23 cellular contexts compared by ENCODE assay signal in the genomic region with DNA sequence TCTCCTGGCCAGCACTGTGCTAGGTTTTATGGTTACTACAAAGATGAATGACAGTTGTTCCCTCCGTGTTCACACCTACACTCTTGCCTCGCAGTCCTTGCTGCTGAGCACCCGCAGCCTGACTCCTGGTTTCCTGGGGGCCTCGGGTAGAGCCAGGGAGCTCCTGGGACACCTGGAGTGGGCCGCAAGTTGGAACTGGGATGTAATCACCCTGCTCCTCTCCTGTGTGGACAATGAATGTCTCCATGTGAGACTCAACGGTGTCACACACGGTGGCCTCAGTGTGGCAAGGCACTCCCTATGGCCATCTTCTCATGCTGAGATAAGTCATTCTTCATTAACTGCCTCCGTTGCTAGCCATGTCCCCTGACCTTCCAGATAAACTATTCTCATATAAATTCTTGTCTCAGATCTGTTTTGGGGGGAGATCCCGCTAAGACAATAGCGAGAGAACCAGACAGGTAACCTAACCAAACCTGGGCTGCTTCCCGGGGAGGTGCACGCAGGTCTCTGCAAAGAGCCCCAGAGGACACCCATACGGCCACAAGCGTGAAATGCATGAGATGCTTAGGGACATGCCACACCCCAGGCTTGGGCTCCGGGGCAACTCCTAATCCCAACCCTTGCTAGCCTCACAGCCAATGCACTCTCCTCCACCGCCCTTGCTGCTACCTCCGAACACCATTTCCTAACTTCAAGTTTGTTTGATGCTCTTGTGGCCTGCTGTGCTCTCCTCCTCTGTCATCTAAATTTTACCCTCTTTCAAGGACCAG.
A peak's percentile ranks its signal among the peaks of the same experiment; 100 is the strongest.
DNase-seq lines count a peak whose midpoint lies in the region; ATAC-seq, FAIRE-seq and TF ChIP-seq lines count a peak whose summit lies in the region.
"Had no signal": no experiment of that assay in that cellular context is flagged by ENCODE, and none has a peak within 500 bp of the region (broad histone marks: within the 10 kb centered on the region; RNA-seq: fewer than 3 reads in every experiment).

No MANE protein-coding gene starts in this region.

- 86% methylated on average over 17 of the region's 17 CpGs; no CpG with 5 or more reads in 1 of the 2 experiments for WGBS in H1 (ENCODE audit: extremely low coverage in 1 of 2, insufficient coverage in 1 of 2, insufficient read length in 1 of 2, insufficient replicate concordance in 2 of 2, low coverage in 1 of 2, low lambda C conversion rate in 2 of 2, missing lambda C conversion rate in 1 of 2), 2 experiments

- no peak overlapping the region for H2BK20ac ChIP-seq in H1 (ENCODE audit: low read length)

- FAIRE-seq in H1 (lab: Jason Lieb, UNC): no peak
- FAIRE-seq: GM12878 had no signal

- no peak overlapping the region for H3K18ac ChIP-seq in H1 (ENCODE audit: extremely low read depth, low read length)

- BruUV-seq in PC-9 (replicated peaks; lab: Mats Ljungman, UMichigan): no TSS peak

- no peaks in the 10 kb centered on the region for H3K36me3 Mint-ChIP-seq in activated CD4-positive, alpha-beta T cell treated with anti-CD3 and anti-CD28 coated beads, Interleukin-2, amount 10 ng/mL, durations not matched to agents 24 days and 14 days (ENCODE audit: low read depth)
- no peaks in the 10 kb centered on the region for H3K36me3 Mint-ChIP-seq in stimulated activated memory B cell treated with anti-CD40 and anti-IgM and Interleukin-4, amounts not matched to agents 10 μg/mL and 1 μg/mL and 100 μg/mL, for 72 hours
- H3K36me3 Mint-ChIP-seq: CD4-positive, CD25-positive, alpha-beta regulatory T cell had no signal

- H3K9me2 ChIP-seq in PC-9 (ENCODE audit: insufficient read depth): no peaks in the 10 kb centered on the region

- no peak overlapping the region for H2BK12ac ChIP-seq in H1 (ENCODE audit: low read depth, low read length)

- no peak for TF ChIP-seq POLR2A in H1 (IDR thresholded peaks at IDR 0.05; ENCODE audit: control extremely low read depth in 1 of 2, low read depth in 2 of 2, low read length in 2 of 2)

- H3F3A ChIP-seq in PC-9 (ENCODE audit: insufficient read depth, low read depth): peaks cover 69% of the 10 kb centered on the region

- no peaks in the 10 kb centered on the region for H3K79me1 ChIP-seq in H1 (ENCODE audit: low read depth, low read length)

- H3K27me3 ChIP-seq in PC-9 (ENCODE audit: insufficient read depth, low read depth) (no peaks in the 10 kb centered on the region), H1 (replicated peaks in 1 of 4; ENCODE audit: control insufficient read depth in 3 of 4, extremely low read depth in 1 of 4, insufficient read depth in 3 of 4, low read length in 3 of 4) (no peaks in the 10 kb centered on the region; a peak in 1 of 7 replicates)

- no peak for TF ChIP-seq RAD21 in H1 (IDR thresholded peaks at IDR 0.05 in 1 of 2, conservative IDR thresholded peaks at IDR 0.05 in 1 of 2; ENCODE audit: low read depth in 2 of 2, low read length in 2 of 2)

- no peak overlapping the region for H2BK120ac ChIP-seq in H1 (replicated peaks; ENCODE audit: low read depth, low read length)

- no peak for TF ChIP-seq EP300 in H1 (IDR thresholded peaks at IDR 0.05; ENCODE audit: borderline replicate concordance in 1 of 2, low read depth in 2 of 2, low read length in 2 of 2)

- peak; percentile 21 for ATAC-seq in stimulated activated memory B cell treated with anti-CD40 and anti-IgM and Interleukin-4, amounts not matched to agents 10 μg/mL and 1 μg/mL and 100 μg/mL, for 72 hours
- no peak for ATAC-seq in GM19467 (IDR thresholded peaks at IDR 0.05; ENCODE audit: unreplicated experiment)
- no peak for ATAC-seq in HG03439 (IDR thresholded peaks at IDR 0.05; ENCODE audit: unreplicated experiment)
- ATAC-seq: GM12878 had no signal

- no peak overlapping the region for H3K9ac ChIP-seq in H1 (replicated peaks in 1 of 4; ENCODE audit: extremely low read depth in 1 of 4, low read depth in 3 of 4, low read length in 3 of 4)
- H3K9ac ChIP-seq: GM23248 had no signal

- H3K14ac ChIP-seq in H1 (ENCODE audit: insufficient read length): no peak overlapping the region

- no peak overlapping the region for H4K5ac ChIP-seq in H1 (ENCODE audit: insufficient read length, low read depth, low read length)

- intact Hi-C loops in activated CD4-positive, alpha-beta T cell treated with anti-CD3 and anti-CD28 coated beads, Interleukin-2, amount 10 ng/mL, durations not matched to agents 24 days and 14 days (cut with micrococcal nuclease): no loop called here
- intact Hi-C loops in PC-9 (cut with micrococcal nuclease; ENCODE audit: unreplicated experiment): loop anchor here (1.0 to 5.0 kb wide), 4 partner anchors 86 to 601 kb away; no protein-coding TSS in a partner anchor

- H3K56ac ChIP-seq in H1 (replicated peaks; ENCODE audit: insufficient read length, low read depth, low read length): no peak overlapping the region

- no peak overlapping the region for H3K4ac ChIP-seq in H1 (replicated peaks; ENCODE audit: insufficient read length, low read depth, low read length)

- 0 out of 2 replicates have a peak, but pooled peaks cover 7% of the 10 kb centered on the region for H3K79me2 ChIP-seq in PC-9 (ENCODE audit: low read depth)
- H3K79me2 ChIP-seq in H1 (ENCODE audit: control insufficient read depth in 1 of 2, insufficient read depth in 2 of 2, low read length in 2 of 2): no peaks in the 10 kb centered on the region

- H4K91ac ChIP-seq in H1 (replicated peaks; ENCODE audit: insufficient read length, low read length): no peak overlapping the region

- no peaks in the 10 kb centered on the region for H3K4me1 Mint-ChIP-seq in activated CD4-positive, alpha-beta T cell treated with anti-CD3 and anti-CD28 coated beads, Interleukin-2, amount 10 ng/mL, durations not matched to agents 24 days and 14 days
- H3K4me1 Mint-ChIP-seq in stimulated activated memory B cell treated with anti-CD40 and anti-IgM and Interleukin-4, amounts not matched to agents 10 μg/mL and 1 μg/mL and 100 μg/mL, for 72 hours: no peaks in the 10 kb centered on the region

- peak overlapping the region; percentile 4; the same call in 1 of the 2 replicates for H3K4me3 ChIP-seq in PC-9
- no peak overlapping the region for H3K4me3 ChIP-seq in H1 (ENCODE audit: extremely low read depth in 1 of 4, insufficient read depth in 2 of 4, low read depth in 3 of 4, low read length in 4 of 4)
- H3K4me3 ChIP-seq: GM12878, GM23248, SJSA1 had no signal

- DNase-seq in activated CD4-positive, alpha-beta T cell treated with anti-CD3 and anti-CD28 coated beads, Interleukin-2, amount 10 ng/mL, durations not matched to agents 24 days and 14 days: peak; percentile 46
- no peak for DNase-seq in activated CD4-positive, alpha-beta T cell treated with anti-CD3 and anti-CD28 coated beads, Interleukin-2, amount 50 U/mL, for 4 hours
- DNase-seq in PC-9 (no peak), H1 (ENCODE audit: low read depth in 1 of 2, low spot score in 2 of 2) (no peak)
- no peak for DNase-seq in stimulated activated CD4-positive, alpha-beta T cell treated with anti-CD3 and anti-CD28 coated beads, Interleukin-4, amount 100 ng/mL, for 24 hours
- DNase-seq: 8988T; BE2C; Caco-2; CD4-positive, CD25-positive, alpha-beta regulatory T cell; DMS153; EL; GM23248; KBM-7; NCI-H1105 treated with DMSO at 0.1 percent for 48 hours; NCI-H187; NCI-H226; NCI-H524; RPMI8226 had no signal

- no peak overlapping the region for H4K8ac ChIP-seq in H1 (ENCODE audit: extremely low read depth, insufficient read depth, low read length)

- POLR2A ChIA-PET in PC-9 (lab: Charles Lee; ENCODE audit: unreplicated experiment) (no interaction called here), H1 (lab: Charles Lee; ENCODE audit: partially characterized antibody) (no interaction called here)

- no peak overlapping the region for H2BK5ac ChIP-seq in H1 (ENCODE audit: low read depth, low read length)

- H2BK15ac ChIP-seq in H1 (ENCODE audit: low read length): no peak overlapping the region; the same call in 1 of the 2 replicates

- H3K4me1 ChIP-seq in PC-9 (replicated peaks; ENCODE audit: insufficient read depth) (peaks cover 89% of the 10 kb centered on the region), H1 (replicated peaks in 1 of 4; ENCODE audit: control insufficient read depth in 3 of 4, insufficient read depth in 4 of 4, low read length in 3 of 4) (peaks cover 0 to 3% (median 1%) of the 10 kb centered on the region in 4 experiments; a peak in 1 of 7 replicates)

- H3K36me3 ChIP-seq in PC-9 (ENCODE audit: low read depth): no peaks in the 10 kb centered on the region
- no peaks in the 10 kb centered on the region for H3K36me3 ChIP-seq in H1 (ENCODE audit: control insufficient read depth in 2 of 4, insufficient read depth in 4 of 4, low read length in 3 of 4)
- H3K36me3 ChIP-seq: BE2C, SJSA1 had no signal

- no peak overlapping the region for H2AK5ac ChIP-seq in H1 (ENCODE audit: low read depth, low read length)

- no peak overlapping the region for H3K23ac ChIP-seq in H1 (ENCODE audit: insufficient read length)

- H3K9me3 ChIP-seq in PC-9 (ENCODE audit: insufficient read depth, low read depth) (no peaks in the 10 kb centered on the region), H1 (ENCODE audit: insufficient read depth in 2 of 2, low read depth in 1 of 2, low read length in 1 of 2) (no peaks in the 10 kb centered on the region)
- H3K9me3 ChIP-seq: BE2C, Caco-2, SJSA1 had no signal

- H4K20me1 ChIP-seq in PC-9 (ENCODE audit: insufficient read depth) (no peaks in the 10 kb centered on the region), H1 (replicated peaks in 1 of 2; ENCODE audit: control insufficient read depth in 1 of 2, insufficient read depth in 2 of 2, low read length in 2 of 2) (no peaks in the 10 kb centered on the region)

- H3K27ac ChIP-seq in PC-9: peak overlapping the region; percentile 84
- no peak overlapping the region for H3K27ac ChIP-seq in H1 (ENCODE audit: low read depth, low read length)
- H3K27ac ChIP-seq: SJSA1 had no signal

- H2AFZ ChIP-seq in PC-9 (no peak overlapping the region), H1 (ENCODE audit: low read length) (0 out of 2 replicates have a peak overlapping the region, but pooled peaks have one; percentile 1)
- H2AFZ ChIP-seq: GM23248 had no signal

- peaks cover 12% of the 10 kb centered on the region for H3K27me3 Mint-ChIP-seq in activated CD4-positive, alpha-beta T cell treated with anti-CD3 and anti-CD28 coated beads, Interleukin-2, amount 10 ng/mL, durations not matched to agents 24 days and 14 days
- no peaks in the 10 kb centered on the region for H3K27me3 Mint-ChIP-seq in stimulated activated memory B cell treated with anti-CD40 and anti-IgM and Interleukin-4, amounts not matched to agents 10 μg/mL and 1 μg/mL and 100 μg/mL, for 72 hours
- H3K27me3 Mint-ChIP-seq: CD4-positive, CD25-positive, alpha-beta regulatory T cell had no signal

- TF ChIP-seq CTCF in PC-9 (conservative IDR thresholded peaks at IDR 0.05) (no peak), H1 (IDR thresholded peaks at IDR 0.05; ENCODE audit: control extremely low read depth in 1 of 3, insufficient read depth in 1 of 3, low read depth in 1 of 3, low read length in 3 of 3) (no peak)

- H3K4me3 Mint-ChIP-seq in activated CD4-positive, alpha-beta T cell treated with anti-CD3 and anti-CD28 coated beads, Interleukin-2, amount 10 ng/mL, durations not matched to agents 24 days and 14 days: no peak overlapping the region
- no peak overlapping the region for H3K4me3 Mint-ChIP-seq in stimulated activated memory B cell treated with anti-CD40 and anti-IgM and Interleukin-4, amounts not matched to agents 10 μg/mL and 1 μg/mL and 100 μg/mL, for 72 hours
- H3K4me3 Mint-ChIP-seq: CD4-positive, CD25-positive, alpha-beta regulatory T cell had no signal

- CTCF ChIA-PET in PC-9 (lab: Charles Lee) (no interaction called here), H1 (lab: Charles Lee; ENCODE audit: partially characterized antibody) (no interaction called here)

- no peaks in the 10 kb centered on the region for H3K9me3 Mint-ChIP-seq in activated CD4-positive, alpha-beta T cell treated with anti-CD3 and anti-CD28 coated beads, Interleukin-2, amount 10 ng/mL, durations not matched to agents 24 days and 14 days
- H3K9me3 Mint-ChIP-seq in stimulated activated memory B cell treated with anti-CD40 and anti-IgM and Interleukin-4, amounts not matched to agents 10 μg/mL and 1 μg/mL and 100 μg/mL, for 72 hours: peaks cover 2% of the 10 kb centered on the region
- H3K9me3 Mint-ChIP-seq: CD4-positive, CD25-positive, alpha-beta regulatory T cell had no signal

- H3K4me2 ChIP-seq in PC-9 (peak overlapping the region; percentile 70), H1 (ENCODE audit: insufficient read depth in 1 of 2, low read depth in 2 of 2, low read length in 2 of 2) (no peak overlapping the region)

- H3K23me2 ChIP-seq in H1 (ENCODE audit: low read depth, low read length): no peaks in the 10 kb centered on the region

- no peak overlapping the region for H3K27ac Mint-ChIP-seq in activated CD4-positive, alpha-beta T cell treated with anti-CD3 and anti-CD28 coated beads, Interleukin-2, amount 10 ng/mL, durations not matched to agents 24 days and 14 days
- no peak overlapping the region for H3K27ac Mint-ChIP-seq in stimulated activated memory B cell treated with anti-CD40 and anti-IgM and Interleukin-4, amounts not matched to agents 10 μg/mL and 1 μg/mL and 100 μg/mL, for 72 hours
